Comparison of ENCODE assay signal across 1 cellular context in genomic region chr14:83044001-83044400, GRCh38.
TF ChIP-seq lines count a peak whose summit lies in the region.

No MANE protein-coding gene starts in this region.

TF ChIP-seq in SK-N-SH treated with all-trans-retinoic acid at 6 μM for 48 hours, 23 proteins besides CTCF, POLR2A, EP300 and RAD21 (continued from another document):
- TF ChIP-seq CSRNP3 (CRISPR knock-in tag; IDR thresholded peaks at IDR 0.05) (no peak), ISL1 (CRISPR knock-in tag; IDR thresholded peaks at IDR 0.05) (no peak), CSDC2 (CRISPR knock-in tag; IDR thresholded peaks at IDR 0.05) (no peak), ZNF565 (CRISPR knock-in tag; conservative IDR thresholded peaks at IDR 0.05; ENCODE audit: low read depth) (no peak), PPARA (CRISPR knock-in tag; IDR thresholded peaks at IDR 0.05; ENCODE audit: borderline replicate concordance) (no peak)
